ENCODE assay signal across 1 cellular context in the genomic region with DNA sequence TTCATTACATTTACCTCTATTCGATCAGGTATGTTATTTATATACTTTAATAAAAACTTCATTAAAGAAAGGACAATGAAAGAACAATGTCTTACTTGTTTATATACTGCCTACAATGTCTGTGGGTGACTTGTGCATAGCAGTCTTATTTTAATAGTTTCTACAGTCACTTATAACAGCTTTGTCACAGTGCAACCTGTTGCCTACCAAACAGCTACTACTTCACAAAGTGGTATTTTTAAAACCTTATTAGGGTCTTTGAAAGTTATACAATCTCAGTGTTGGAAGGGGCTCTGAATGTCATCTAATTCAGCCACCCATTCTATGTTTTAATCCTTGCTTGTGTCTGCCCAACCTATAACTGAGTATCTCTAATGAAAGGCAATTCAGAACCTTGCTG.
A peak's percentile ranks its signal among the peaks of the same experiment; 100 is the strongest.
TF ChIP-seq lines count a peak whose summit lies in the region.

No MANE protein-coding gene starts in this region.

TF ChIP-seq in K562, 482 proteins besides CTCF, POLR2A, EP300 and RAD21 (continued from another document):
- TF ChIP-seq RFX1 (IDR thresholded peaks at IDR 0.05) = 0 out of 2 replicates have a peak, but pooled peaks have one; percentile 5
